Comparison of ENCODE assay signal across 10 cellular contexts in genomic region chr2:11142987-11143386, GRCh38.
"Had no signal": no experiment of that assay in that cellular context is flagged by ENCODE, and none has a peak within 500 bp of the region (broad histone marks: within the 10 kb centered on the region; RNA-seq: fewer than 3 reads in every experiment).

No MANE protein-coding gene starts in this region.

- DNase-seq: GM23248, GOT3, H9, HCEC 1CT, HFFc6, IMR-90, KG1 had no signal

- H3K27ac Mint-ChIP-seq: H9, HFFc6 had no signal

- H3K4me3 ChIP-seq: GM23248, K562 had no signal

- FAIRE-seq: H54 had no signal

- H3K9ac ChIP-seq: GM23248 had no signal

- H3K4me1 Mint-ChIP-seq: H9 had no signal

- H3K4me3 Mint-ChIP-seq: H9, HFFc6 had no signal

- H3K27ac ChIP-seq: GM23248, HL-60 had no signal

- H2AFZ ChIP-seq: GM23248 had no signal
